Comparison of ENCODE assay signal across 16 cellular contexts in the genomic region with DNA sequence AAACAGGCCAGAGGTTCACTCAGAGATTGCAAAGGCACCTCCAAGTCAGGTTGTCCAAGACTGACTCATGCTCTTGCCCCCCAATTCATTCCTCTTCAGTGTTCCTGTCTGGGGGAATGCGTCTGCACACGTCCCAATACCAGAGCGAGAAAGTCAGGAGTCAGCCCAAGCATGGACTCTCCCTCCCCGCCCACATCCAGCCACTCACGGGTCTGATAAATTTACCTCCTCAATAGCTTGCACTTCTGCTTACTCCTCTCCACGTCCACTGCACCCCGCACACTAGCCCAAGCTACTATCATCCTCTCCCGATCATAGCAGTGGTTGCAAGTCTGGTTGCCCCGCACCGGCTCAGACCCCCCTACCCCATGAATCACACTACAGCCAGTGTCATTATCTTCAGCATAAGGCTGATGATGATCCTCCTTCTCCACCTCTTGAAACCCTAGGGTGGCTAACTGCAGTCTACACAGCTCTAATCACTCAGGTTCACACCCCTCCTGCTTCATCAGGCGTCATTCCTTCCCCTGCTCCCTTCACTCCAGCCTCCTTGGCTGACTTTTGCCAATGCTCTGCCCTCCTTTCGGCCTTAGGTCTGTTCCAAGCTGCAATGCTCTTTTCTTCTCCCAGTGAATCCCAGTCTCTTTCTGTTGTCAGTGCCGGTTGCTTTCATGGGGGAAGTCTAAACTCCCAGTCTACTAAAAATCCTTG. TPM values are rescaled to one million over a fixed set of nuclear protein-coding genes. Genes with fewer than 3 reads are reported as not detected.
DNase-seq lines count a peak whose midpoint lies in the region; ATAC-seq and TF ChIP-seq lines count a peak whose summit lies in the region.
"Had no signal": no experiment of that assay in that cellular context is flagged by ENCODE, and none has a peak within 500 bp of the region (broad histone marks: within the 10 kb centered on the region; RNA-seq: fewer than 3 reads in every experiment).

No MANE protein-coding gene starts in this region.

- peak overlapping the region in 8 of 11 experiments; percentile 19 to 82 (median 62); a peak in 14 of 22 replicates for H3K27ac ChIP-seq in BLaER1 treated with 17β-estradiol and CSF1 and Interleukin-3, amounts not matched to agents 10 nM and 100 nM
- no peak overlapping the region for H3K27ac ChIP-seq in esophagus muscularis mucosa (replicated peaks in 1 of 4)
- H3K27ac ChIP-seq: heart left ventricle, left lung had no signal

- peaks cover 10 to 91% (median 46%) of the 10 kb centered on the region in 10 experiments for H3K4me1 ChIP-seq in BLaER1 treated with 17β-estradiol and CSF1 and Interleukin-3, amounts not matched to agents 10 nM and 100 nM
- H3K4me1 ChIP-seq in esophagus muscularis mucosa (no peaks in the 10 kb centered on the region), HAP-1 (no peaks in the 10 kb centered on the region)

- H3K27ac Mint-ChIP-seq in activated B cell treated with CpG ODN at 0.5 μM for 24 hours (peak overlapping the region; percentile 93), natural killer cell (no peak overlapping the region)
- H3K27ac Mint-ChIP-seq: activated T-helper 1 cell treated with anti-CD3 and anti-CD28 coated beads, Interleukin-12 subunit alpha, Interleukin-12 subunit beta, Interleukin-2, Interleukin-4 antibody, amounts not matched to agents 30 ng/mL and 10 ng/mL and 1 ng/mL, durations not matched to agents 14 hours and 24 hours and 36 hours; type B pancreatic cell had no signal

- H3K4me3 Mint-ChIP-seq in activated B cell treated with CpG ODN at 0.5 μM for 24 hours (peak overlapping the region; percentile 78), natural killer cell (no peak overlapping the region)
- H3K4me3 Mint-ChIP-seq: activated T-helper 1 cell treated with anti-CD3 and anti-CD28 coated beads, Interleukin-12 subunit alpha, Interleukin-12 subunit beta, Interleukin-2, Interleukin-4 antibody, amounts not matched to agents 30 ng/mL and 10 ng/mL and 1 ng/mL, durations not matched to agents 14 hours and 24 hours and 36 hours; type B pancreatic cell had no signal

- H3K27me3 Mint-ChIP-seq in activated B cell treated with CpG ODN at 0.5 μM for 24 hours (no peaks in the 10 kb centered on the region), natural killer cell (ENCODE audit: low read depth in 2 of 2) (peaks cover 41 to 64% of the 10 kb centered on the region in 2 donors)

- peak overlapping the region in 1 of 10 experiments; percentile 10; a peak in 1 of 20 replicates for H3K4me3 ChIP-seq in BLaER1 treated with 17β-estradiol and CSF1 and Interleukin-3, amounts not matched to agents 10 nM and 100 nM
- H3K4me3 ChIP-seq in esophagus muscularis mucosa (no peak overlapping the region), HAP-1 (no peak overlapping the region)
- H3K4me3 ChIP-seq: heart left ventricle, left lung had no signal

- H3K36me3 ChIP-seq in BLaER1 treated with 17β-estradiol and CSF1 and Interleukin-3, amounts not matched to agents 10 nM and 100 nM, result no peaks in the 10 kb centered on the region
- H3K36me3 ChIP-seq in esophagus muscularis mucosa, result no peaks in the 10 kb centered on the region
- H3K36me3 ChIP-seq in HAP-1 (replicated peaks), result no peaks in the 10 kb centered on the region
- H3K36me3 ChIP-seq: heart left ventricle, left lung had no signal

- in situ Hi-C loops in HAP-1 (cut with MboI; ENCODE audit: low sequenced_read_pairs), result no loop called here

- TF ChIP-seq POLR2A in esophagus muscularis mucosa (IDR thresholded peaks at IDR 0.05; ENCODE audit: low read depth), result no peak

- no peaks in the 10 kb centered on the region for H4K20me1 ChIP-seq in BLaER1 treated with 17β-estradiol and CSF1 and Interleukin-3, amounts not matched to agents 10 nM and 100 nM

- intact Hi-C loops in activated B cell treated with CpG ODN at 0.5 μM for 24 hours (cut with micrococcal nuclease), result no loop called here
- intact Hi-C loops in natural killer cell (cut with micrococcal nuclease), result no loop called here
- intact Hi-C loops in esophagus muscularis mucosa (cut with DNase I), result no loop called here

- H3K9me3 ChIP-seq in BLaER1 treated with 17β-estradiol and CSF1 and Interleukin-3, amounts not matched to agents 10 nM and 100 nM (replicated peaks in 1 of 11), result no peaks in the 10 kb centered on the region
- no peaks in the 10 kb centered on the region for H3K9me3 ChIP-seq in esophagus muscularis mucosa
- H3K9me3 ChIP-seq in HAP-1, result no peaks in the 10 kb centered on the region
- H3K9me3 ChIP-seq: heart left ventricle, left lung had no signal

- H3K4me1 Mint-ChIP-seq in activated B cell treated with CpG ODN at 0.5 μM for 24 hours (peaks cover 84% of the 10 kb centered on the region), natural killer cell (peaks cover 6 to 11% of the 10 kb centered on the region in 2 donors)

- no peaks in the 10 kb centered on the region for H3K9me3 Mint-ChIP-seq in activated B cell treated with CpG ODN at 0.5 μM for 24 hours
- no peaks in the 10 kb centered on the region for H3K9me3 Mint-ChIP-seq in natural killer cell
- H3K9me3 Mint-ChIP-seq: activated T-helper 1 cell treated with anti-CD3 and anti-CD28 coated beads, Interleukin-12 subunit alpha, Interleukin-12 subunit beta, Interleukin-2, Interleukin-4 antibody, amounts not matched to agents 30 ng/mL and 10 ng/mL and 1 ng/mL, durations not matched to agents 14 hours and 24 hours and 36 hours; type B pancreatic cell had no signal

- H3K36me3 Mint-ChIP-seq in activated B cell treated with CpG ODN at 0.5 μM for 24 hours (ENCODE audit: low read depth) (no peaks in the 10 kb centered on the region), natural killer cell (no peaks in the 10 kb centered on the region)
- H3K36me3 Mint-ChIP-seq: type B pancreatic cell had no signal

- TF ChIP-seq EP300 in esophagus muscularis mucosa (IDR thresholded peaks at IDR 0.05), result no peak

- H3K9ac ChIP-seq in BLaER1 treated with 17β-estradiol and CSF1 and Interleukin-3, amounts not matched to agents 10 nM and 100 nM, result peak overlapping the region in 6 of 11 experiments; percentile 18 to 65 (median 44); a peak in 9 of 22 replicates

- TF ChIP-seq CTCF in activated B cell treated with CpG ODN at 0.5 μM for 24 hours (IDR thresholded peaks at IDR 0.05), result no peak
- TF ChIP-seq CTCF in natural killer cell (IDR thresholded peaks at IDR 0.05), result no peak
- TF ChIP-seq CTCF in esophagus muscularis mucosa (IDR thresholded peaks at IDR 0.05), result no peak

- peak overlapping the region in 8 of 11 experiments; percentile 29 to 88 (median 74); a peak in 16 of 22 replicates for H3K4me2 ChIP-seq in BLaER1 treated with 17β-estradiol and CSF1 and Interleukin-3, amounts not matched to agents 10 nM and 100 nM

- CTCF ChIA-PET in activated B cell treated with CpG ODN at 0.5 μM for 24 hours (lab: Charles Lee), result interaction anchor here (1.1 to 2.9 kb wide), 4 partner anchors 11 to 128 kb away, joined by 3 to 28 read pairs (median 4); no protein-coding TSS in a partner anchor

- peak; percentile 5 for ATAC-seq in GM19467 (IDR thresholded peaks at IDR 0.05; ENCODE audit: unreplicated experiment)
- ATAC-seq in HG03108 (IDR thresholded peaks at IDR 0.05; ENCODE audit: unreplicated experiment), result peak; percentile 10
- ATAC-seq in activated B cell treated with CpG ODN at 0.5 μM for 24 hours (ENCODE audit: low read depth), result peak; percentile 20
- ATAC-seq in natural killer cell, result no peak

- H3K27me3 ChIP-seq in BLaER1 treated with 17β-estradiol and CSF1 and Interleukin-3, amounts not matched to agents 10 nM and 100 nM, result no peaks in the 10 kb centered on the region
- no peaks in the 10 kb centered on the region for H3K27me3 ChIP-seq in esophagus muscularis mucosa
- H3K27me3 ChIP-seq in HAP-1 (ENCODE audit: low read depth), result no peaks in the 10 kb centered on the region
- H3K27me3 ChIP-seq: left lung had no signal

- 82% methylated on average over 13 of the region's 13 CpGs for WGBS in esophagus muscularis mucosa

- POLR2A ChIA-PET in activated B cell treated with CpG ODN at 0.5 μM for 24 hours (lab: Charles Lee), result interaction anchor here (0.6 to 5.3 kb wide), 9 partner anchors 11 to 116 kb away, joined by 3 to 63 read pairs (median 3); a partner anchor contains a TSS

- DNase-seq in activated B cell treated with CpG ODN at 0.5 μM for 24 hours (no peak), NCI-H748 (lab: John Stamatoyannopoulos, UW; ENCODE audit: unreplicated experiment) (no peak), natural killer cell (no peak), esophagus muscularis mucosa (ENCODE audit: extremely low spot score) (no peak), HAP-1 (ENCODE audit: low spot score in 2 of 2) (no peak)
- DNase-seq: Calu3, IMR-90, left lung, NCI-H187 had no signal

RNA-seq across cellular contexts. Expression of a gene that starts 27.6 kb away (rescaled TPM):
- total RNA-seq in activated B cell treated with CpG ODN at 0.5 μM for 24 hours (185 and 186 TPM in 2 replicates), natural killer cell (10 to 100 TPM; 16.1 to 39.4 (median 22.7) TPM), esophagus muscularis mucosa (10 to 100 TPM; 32.7 to 39.9 (median 37.6) TPM)

RNA-seq across cellular contexts. Expression of a gene that starts 37.7 kb away (rescaled TPM):
- 4.8 and 6.2 TPM in 2 replicates for total RNA-seq in activated B cell treated with CpG ODN at 0.5 μM for 24 hours
- 1 to 10 TPM in 1 of 3 donors, not detected in 2; 1.0 TPM for total RNA-seq in natural killer cell
- 1 to 10 TPM in 2 of 4 donors, under 1 TPM in 2; 0.33 to 1.2 (median 0.84) TPM for total RNA-seq in esophagus muscularis mucosa
- total RNA-seq: A673, IMR-90 had no signal

Comparison
In these comparisons a context has a peak if more than half of its experiments do, and no peak if none do; other contexts are left out.
1. H3K27ac ChIP-seq: peak in BLaER1 treated with 17β-estradiol and CSF1 and Interleukin-3, amounts not matched to agents 10 nM and 100 nM (8 of 11); none in esophagus muscularis mucosa (0 of 4).
2. ATAC-seq: peak in GM19467 (single experiment), HG03108 (single experiment) and activated B cell treated with CpG ODN at 0.5 μM for 24 hours (single experiment); none in natural killer cell (0 of 3).